ENCODE assay signal across 8 cellular contexts in genomic region chr5:36744041-36744677, GRCh38.
DNase-seq lines count a peak whose midpoint lies in the region; ATAC-seq, FAIRE-seq and TF ChIP-seq lines count a peak whose summit lies in the region.

No MANE protein-coding gene starts in this region.

- no peaks in the 10 kb centered on the region for H3K79me2 ChIP-seq in keratinocyte (ENCODE audit: control insufficient read depth, insufficient read depth, low read length)

- H3K9ac ChIP-seq in keratinocyte (ENCODE audit: control insufficient read depth, extremely low read depth, insufficient read depth, low read length): peak overlapping the region; percentile 72

- H2AFZ ChIP-seq in keratinocyte (ENCODE audit: control insufficient read depth, low read length): peak overlapping the region; percentile 99

- H3K36me3 ChIP-seq in keratinocyte (ENCODE audit: control insufficient read depth in 2 of 2, extremely low read depth in 1 of 2, insufficient read depth in 2 of 2, low read length in 2 of 2): no peaks in the 10 kb centered on the region
- H3K36me3 ChIP-seq in thoracic aorta: no peaks in the 10 kb centered on the region

- H3K4me1 ChIP-seq in keratinocyte (ENCODE audit: control insufficient read depth, extremely low read depth, insufficient read depth, low read length) (peaks cover 8% of the 10 kb centered on the region), thoracic aorta (ENCODE audit: control insufficient read depth in 1 of 2, low read depth in 2 of 2) (peaks cover 0 to 17% of the 10 kb centered on the region in 2 donors)

- H3K27me3 ChIP-seq in keratinocyte (ENCODE audit: control insufficient read depth, extremely low read depth, insufficient read depth, low read length) (no peaks in the 10 kb centered on the region), thoracic aorta (replicated peaks; ENCODE audit: insufficient read depth) (no peaks in the 10 kb centered on the region)

- H3K27ac ChIP-seq in keratinocyte (ENCODE audit: control insufficient read depth, insufficient read depth, low read length) (no peak overlapping the region), thoracic aorta (no peak overlapping the region)

- DNase-seq in NCI-H526 (lab: John Stamatoyannopoulos, UW) (peak; percentile 92 to 93), NCI-H526 treated with DMSO at 0.1 percent for 48 hours (lab: John Stamatoyannopoulos, UW) (no peak), keratinocyte (ENCODE audit: low read depth, low spot score) (no peak), thoracic aorta (ENCODE audit: low spot score) (no peak), SHP77 (lab: John Stamatoyannopoulos, UW) (no peak)
- DNase-seq in activated CD4-positive, alpha-beta memory T cell treated with anti-CD3 and anti-CD28 coated beads, Interleukin-2, amount 10 ng/mL, durations not matched to agents 7 days and 5 days: no peak

- no peaks in the 10 kb centered on the region for H4K20me1 ChIP-seq in keratinocyte (ENCODE audit: control insufficient read depth, extremely low read depth, insufficient read depth, low read length)

- peak; percentile 8 for ATAC-seq in HG03342 (IDR thresholded peaks at IDR 0.05; ENCODE audit: unreplicated experiment)
- ATAC-seq in thoracic aorta (ENCODE audit: insufficient number of reproducible peaks, low FRiP score, low read depth): no peak
- ATAC-seq in HG03469 (IDR thresholded peaks at IDR 0.05; ENCODE audit: unreplicated experiment): no peak

- peaks cover 17% of the 10 kb centered on the region for H3K4me1 Mint-ChIP-seq in activated CD4-positive, alpha-beta memory T cell treated with anti-CD3 and anti-CD28 coated beads, Interleukin-2, amount 10 ng/mL, durations not matched to agents 7 days and 5 days

- H3K4me3 Mint-ChIP-seq in activated CD4-positive, alpha-beta memory T cell treated with anti-CD3 and anti-CD28 coated beads, Interleukin-2, amount 10 ng/mL, durations not matched to agents 7 days and 5 days: peak overlapping the region; percentile 40

- FAIRE-seq in keratinocyte (lab: Jason Lieb, UNC): peak; percentile 29

- dilution Hi-C loops in keratinocyte (cut with MboI; ENCODE audit: extremely low pct_ligation_motif_present, low sequenced_read_pairs): no loop called here

- no peaks in the 10 kb centered on the region for H3K36me3 Mint-ChIP-seq in activated CD4-positive, alpha-beta memory T cell treated with anti-CD3 and anti-CD28 coated beads, Interleukin-2, amount 10 ng/mL, durations not matched to agents 7 days and 5 days (ENCODE audit: low read depth)

- H3K9me3 ChIP-seq in keratinocyte (ENCODE audit: control insufficient read depth, low read depth, low read length) (no peaks in the 10 kb centered on the region), thoracic aorta (no peaks in the 10 kb centered on the region)

- no peak overlapping the region for H3K27ac Mint-ChIP-seq in activated CD4-positive, alpha-beta memory T cell treated with anti-CD3 and anti-CD28 coated beads, Interleukin-2, amount 10 ng/mL, durations not matched to agents 7 days and 5 days

- no peaks in the 10 kb centered on the region for H3K9me1 ChIP-seq in keratinocyte (ENCODE audit: control insufficient read depth, extremely low read depth, insufficient read depth, low read length)

- POLR2A ChIA-PET in activated CD4-positive, alpha-beta memory T cell treated with anti-CD3 and anti-CD28 coated beads, Interleukin-2, amount 10 ng/mL, durations not matched to agents 7 days and 5 days (lab: Charles Lee): no interaction called here

- H3K4me3 ChIP-seq in keratinocyte (ENCODE audit: control insufficient read depth in 2 of 3, extremely low read depth in 1 of 3, insufficient read depth in 2 of 3, low read depth in 1 of 3, low read length in 3 of 3) (peak overlapping the region; percentile 51 to 99 (median 86)), thoracic aorta (peak overlapping the region; percentile 70)

- H3K9me3 Mint-ChIP-seq in activated CD4-positive, alpha-beta memory T cell treated with anti-CD3 and anti-CD28 coated beads, Interleukin-2, amount 10 ng/mL, durations not matched to agents 7 days and 5 days: peaks cover 2% of the 10 kb centered on the region

- peaks cover 48% of the 10 kb centered on the region for H3K27me3 Mint-ChIP-seq in activated CD4-positive, alpha-beta memory T cell treated with anti-CD3 and anti-CD28 coated beads, Interleukin-2, amount 10 ng/mL, durations not matched to agents 7 days and 5 days

- CTCF ChIA-PET in activated CD4-positive, alpha-beta memory T cell treated with anti-CD3 and anti-CD28 coated beads, Interleukin-2, amount 10 ng/mL, durations not matched to agents 7 days and 5 days (lab: Charles Lee): interaction anchor here (1.0 to 1.2 kb wide), 3 partner anchors 12 to 14 kb away, joined by 3 to 6 read pairs (median 4); no protein-coding TSS in a partner anchor

- TF ChIP-seq CTCF in keratinocyte (optimal IDR thresholded peaks at IDR 0.05 in 1 of 3, IDR thresholded peaks at IDR 0.05 in 1 of 3, conservative IDR thresholded peaks at IDR 0.05 in 1 of 3; ENCODE audit: extremely low read depth in 1 of 3, insufficient read depth in 2 of 3, low read length in 3 of 3): no peak
- no peak for TF ChIP-seq CTCF in thoracic aorta (IDR thresholded peaks at IDR 0.05)

- H3K4me2 ChIP-seq in keratinocyte (ENCODE audit: control insufficient read depth, extremely low read depth, insufficient read depth, low read depth, low read length): peak overlapping the region; percentile 99

Comparison
In these comparisons a context has a peak if more than half of its experiments do, and no peak if none do; other contexts are left out.
1. DNase-seq: peak in NCI-H526 (2 of 2); none in NCI-H526 treated with DMSO at 0.1 percent for 48 hours (single experiment), activated CD4-positive, alpha-beta memory T cell treated with anti-CD3 and anti-CD28 coated beads, Interleukin-2, amount 10 ng/mL, durations not matched to agents 7 days and 5 days (single experiment), keratinocyte (single experiment), thoracic aorta (single experiment) and SHP77 (0 of 2).